ENCODE assay signal across 17 cellular contexts in the genomic region with DNA sequence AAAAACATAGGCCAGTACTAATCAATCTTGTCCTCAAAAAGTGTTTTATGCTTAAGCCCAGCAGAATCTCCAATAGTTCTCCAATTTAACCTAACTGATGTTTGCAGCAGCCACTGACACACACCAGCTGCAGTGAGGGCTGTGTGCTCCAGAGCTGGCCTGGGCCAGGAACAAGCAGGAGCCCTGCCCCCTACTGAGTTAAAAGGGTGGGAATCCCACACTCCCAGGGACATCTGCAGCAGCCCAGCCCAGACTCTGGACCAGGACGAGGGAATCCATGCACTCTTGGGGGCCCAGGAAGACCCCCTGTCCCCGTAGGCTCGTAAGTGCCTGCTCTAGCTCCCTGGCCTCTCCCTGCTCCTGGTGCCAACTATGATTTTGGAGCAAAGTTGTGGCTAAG.
DNase-seq lines count a peak whose midpoint lies in the region; ATAC-seq and TF ChIP-seq lines count a peak whose summit lies in the region.
"Had no signal": no experiment of that assay in that cellular context is flagged by ENCODE, and none has a peak within 500 bp of the region (broad histone marks: within the 10 kb centered on the region; RNA-seq: fewer than 3 reads in every experiment).

No MANE protein-coding gene starts in this region.

- no peak for TF ChIP-seq CTCF in H9 (conservative IDR thresholded peaks at IDR 0.05)

- H4K91ac ChIP-seq in H9 (ENCODE audit: insufficient read length, low read depth, low read length): no peak overlapping the region

- no CpG with 5 or more reads among the region's 3 CpGs for WGBS in H9 (ENCODE audit: extremely low coverage, insufficient read length, low lambda C conversion rate)
- 72 to 78% methylated on average over 3 of the region's 3 CpGs for WGBS in aorta, 2 donors

- no peak overlapping the region for H2BK15ac ChIP-seq in H9 (ENCODE audit: low read depth, low read length)

- no peaks in the 10 kb centered on the region for H3K27me3 Mint-ChIP-seq in H9 (ENCODE audit: low read depth)
- H3K27me3 Mint-ChIP-seq in activated T-cell treated with anti-CD3 and anti-CD28 coated beads, Interleukin-2, amount 50 U/mL, for 4 hours (ENCODE audit: low read depth): no peaks in the 10 kb centered on the region
- no peaks in the 10 kb centered on the region for H3K27me3 Mint-ChIP-seq in activated CD4-positive, alpha-beta T cell treated with anti-CD3 and anti-CD28 coated beads, Interleukin-2, amount 10 ng/mL, durations not matched to agents 24 days and 14 days
- H3K27me3 Mint-ChIP-seq: CD4-positive, alpha-beta memory T cell had no signal

- no peak overlapping the region for H3K4me3 Mint-ChIP-seq in H9
- H3K4me3 Mint-ChIP-seq in activated T-cell treated with anti-CD3 and anti-CD28 coated beads, Interleukin-2, amount 50 U/mL, for 4 hours: no peak overlapping the region
- no peak overlapping the region for H3K4me3 Mint-ChIP-seq in activated CD4-positive, alpha-beta T cell treated with anti-CD3 and anti-CD28 coated beads, Interleukin-2, amount 10 ng/mL, durations not matched to agents 24 days and 14 days
- H3K4me3 Mint-ChIP-seq: CD14-positive monocyte; CD4-positive, alpha-beta memory T cell had no signal

- H4K5ac ChIP-seq in H9 (ENCODE audit: insufficient read length, low read depth, low read length): no peak overlapping the region

- H2BK5ac ChIP-seq in H9 (ENCODE audit: insufficient read length, low read length): no peak overlapping the region

- no peak overlapping the region for H3K9ac ChIP-seq in H9 (ENCODE audit: extremely low read depth, insufficient read length, low read length)
- H3K9ac ChIP-seq: BLaER1, GM23248 had no signal

- no peak overlapping the region for H3K27ac Mint-ChIP-seq in H9
- no peak overlapping the region for H3K27ac Mint-ChIP-seq in activated CD4-positive, alpha-beta T cell treated with anti-CD3 and anti-CD28 coated beads, Interleukin-2, amount 10 ng/mL, durations not matched to agents 24 days and 14 days
- H3K27ac Mint-ChIP-seq: CD14-positive monocyte; CD4-positive, alpha-beta memory T cell had no signal

- H3K9me3 Mint-ChIP-seq in H9: peaks cover 5% of the 10 kb centered on the region in 2 experiments; a peak in 3 of 5 replicates
- peaks cover 25% of the 10 kb centered on the region for H3K9me3 Mint-ChIP-seq in activated T-cell treated with anti-CD3 and anti-CD28 coated beads, Interleukin-2, amount 50 U/mL, for 4 hours
- peaks cover 9% of the 10 kb centered on the region for H3K9me3 Mint-ChIP-seq in activated CD4-positive, alpha-beta T cell treated with anti-CD3 and anti-CD28 coated beads, Interleukin-2, amount 10 ng/mL, durations not matched to agents 24 days and 14 days

- no peaks in the 10 kb centered on the region; a peak in 2 of 7 replicates for H3K36me3 Mint-ChIP-seq in H9 (ENCODE audit: insufficient read depth in 1 of 3, low read depth in 3 of 3)
- no peaks in the 10 kb centered on the region for H3K36me3 Mint-ChIP-seq in activated T-cell treated with anti-CD3 and anti-CD28 coated beads, Interleukin-2, amount 50 U/mL, for 4 hours (ENCODE audit: insufficient read depth)
- no peaks in the 10 kb centered on the region for H3K36me3 Mint-ChIP-seq in activated CD4-positive, alpha-beta T cell treated with anti-CD3 and anti-CD28 coated beads, Interleukin-2, amount 10 ng/mL, durations not matched to agents 24 days and 14 days (ENCODE audit: low read depth)
- H3K36me3 Mint-ChIP-seq: CD14-positive monocyte; CD4-positive, alpha-beta memory T cell had no signal

- no peak overlapping the region for H3K4me2 ChIP-seq in H9 (ENCODE audit: insufficient read depth, insufficient read length, low read length)
- H3K4me2 ChIP-seq: BLaER1 had no signal

- no peaks in the 10 kb centered on the region for H3K27me3 ChIP-seq in H9 (ENCODE audit: insufficient read depth, low read length)
- no peaks in the 10 kb centered on the region for H3K27me3 ChIP-seq in aorta (ENCODE audit: control insufficient read depth in 1 of 2, insufficient read depth in 2 of 2, low read length in 1 of 2)
- H3K27me3 ChIP-seq: BLaER1 had no signal

- H3K4me3 ChIP-seq in aorta (ENCODE audit: low read length in 2 of 2): no peak overlapping the region
- H3K4me3 ChIP-seq: BLaER1, GM23248 had no signal

- H3K79me1 ChIP-seq in H9 (ENCODE audit: insufficient read depth, low read depth, low read length, poor library complexity, severe bottlenecking): no peaks in the 10 kb centered on the region

- no peak overlapping the region for H3T11ph ChIP-seq in H9 (ENCODE audit: low read length)

- no peak overlapping the region for H3K18ac ChIP-seq in H9 (ENCODE audit: insufficient read length, low read depth, low read length)

- no peaks in the 10 kb centered on the region for H3K23me2 ChIP-seq in H9 (ENCODE audit: insufficient read length, low read depth, low read length, poor library complexity, severe bottlenecking)

- no peak overlapping the region for H2AK5ac ChIP-seq in H9 (ENCODE audit: insufficient read length, low read length)

- H3K79me2 ChIP-seq in H9 (ENCODE audit: insufficient read depth, low read length): no peaks in the 10 kb centered on the region

- H2AFZ ChIP-seq in H9 (ENCODE audit: low read length): no peak overlapping the region
- H2AFZ ChIP-seq: GM23248 had no signal

- no peaks in the 10 kb centered on the region for H3K36me3 ChIP-seq in aorta (ENCODE audit: control insufficient read depth in 1 of 2, insufficient read depth in 2 of 2, low read length in 1 of 2)
- H3K36me3 ChIP-seq: BLaER1 had no signal

- H3K4me1 ChIP-seq in H9 (ENCODE audit: insufficient read depth, low read length) (no peaks in the 10 kb centered on the region), aorta (ENCODE audit: control insufficient read depth in 1 of 2, insufficient read depth in 2 of 2, low read length in 2 of 2) (no peaks in the 10 kb centered on the region)
- H3K4me1 ChIP-seq: BLaER1 had no signal

- H3K27ac ChIP-seq in H9 (ENCODE audit: insufficient read length, low read depth, low read length) (no peak overlapping the region), aorta (ENCODE audit: low read depth in 1 of 2, low read length in 2 of 2) (no peak overlapping the region)
- H3K27ac ChIP-seq: BLaER1, GM23248 had no signal

- H3K14ac ChIP-seq in H9 (ENCODE audit: insufficient read depth, low read length): no peak overlapping the region

- no peak overlapping the region for H2BK20ac ChIP-seq in H9 (ENCODE audit: low read depth, low read length, poor library complexity, severe bottlenecking)

- DNase-seq in H9 (peak; percentile 28), islet precursor cell (peak; percentile 51), sciatic nerve (ENCODE audit: low spot score) (no peak), aorta (no peak), NCI-H2107 treated with DMSO at 0.1 percent for 48 hours (lab: John Stamatoyannopoulos, UW; ENCODE audit: unreplicated experiment) (no peak)
- DNase-seq in activated T-cell treated with anti-CD3 and anti-CD28 coated beads, Interleukin-2, amount 50 U/mL, for 4 hours: no peak
- DNase-seq in activated CD4-positive, alpha-beta T cell treated with anti-CD3 and anti-CD28 coated beads, Interleukin-2, amount 10 ng/mL, durations not matched to agents 24 days and 14 days: no peak
- DNase-seq: 8988T; Calu3; CD4-positive, alpha-beta memory T cell; DMS53; DND-41; EL; GM23248; HCEC 1CT had no signal

- no peaks in the 10 kb centered on the region for H4K20me1 ChIP-seq in H9 (ENCODE audit: control insufficient read depth, insufficient read depth, insufficient read length)
- H4K20me1 ChIP-seq: BLaER1 had no signal

- intact Hi-C loops in sciatic nerve (cut with DNase I): no loop called here
- intact Hi-C loops in aorta (cut with DNase I): no loop called here
- intact Hi-C loops in activated CD4-positive, alpha-beta T cell treated with anti-CD3 and anti-CD28 coated beads, Interleukin-2, amount 10 ng/mL, durations not matched to agents 24 days and 14 days (cut with micrococcal nuclease): no loop called here

- H3K9me3 ChIP-seq in H9 (ENCODE audit: control insufficient read depth, low read depth, low read length) (no peaks in the 10 kb centered on the region), aorta (ENCODE audit: control insufficient read depth, low read length) (no peaks in the 10 kb centered on the region)

- no peak overlapping the region for H2BK12ac ChIP-seq in H9 (ENCODE audit: insufficient read length, low read depth, low read length)

- H3K4ac ChIP-seq in H9 (ENCODE audit: low read depth, low read length): no peak overlapping the region

- no peak overlapping the region for H4K8ac ChIP-seq in H9 (replicated peaks; ENCODE audit: insufficient read length, low read depth, low read length)

- H3K4me1 Mint-ChIP-seq in H9: no peaks in the 10 kb centered on the region
- H3K4me1 Mint-ChIP-seq in activated T-cell treated with anti-CD3 and anti-CD28 coated beads, Interleukin-2, amount 50 U/mL, for 4 hours (ENCODE audit: low read depth): no peaks in the 10 kb centered on the region
- no peaks in the 10 kb centered on the region for H3K4me1 Mint-ChIP-seq in activated CD4-positive, alpha-beta T cell treated with anti-CD3 and anti-CD28 coated beads, Interleukin-2, amount 10 ng/mL, durations not matched to agents 24 days and 14 days
- H3K4me1 Mint-ChIP-seq: CD14-positive monocyte; CD4-positive, alpha-beta memory T cell had no signal

- H3K56ac ChIP-seq in H9 (ENCODE audit: insufficient read length, low read depth, low read length): no peak overlapping the region

- ATAC-seq in sciatic nerve (peak; percentile 17), aorta (ENCODE audit: low FRiP score) (peak; percentile 36)
- no peak for ATAC-seq in activated T-cell treated with anti-CD3 and anti-CD28 coated beads, Interleukin-2, amount 50 U/mL, for 4 hours

- no peak overlapping the region for H3K23ac ChIP-seq in H9 (ENCODE audit: insufficient read length, low read depth, low read length)

- no peak overlapping the region for H2BK120ac ChIP-seq in H9 (ENCODE audit: low read depth, low read length, poor library complexity, severe bottlenecking)

Comparison
In these comparisons a context has a peak if more than half of its experiments do, and no peak if none do; other contexts are left out.
1. DNase-seq: peak in H9 (single experiment) and islet precursor cell (single experiment); none in sciatic nerve (single experiment), aorta (0 of 2), NCI-H2107 treated with DMSO at 0.1 percent for 48 hours (single experiment), activated T-cell treated with anti-CD3 and anti-CD28 coated beads, Interleukin-2, amount 50 U/mL, for 4 hours (single experiment) and activated CD4-positive, alpha-beta T cell treated with anti-CD3 and anti-CD28 coated beads, Interleukin-2, amount 10 ng/mL, durations not matched to agents 24 days and 14 days (single experiment).
2. ATAC-seq: peak in sciatic nerve (single experiment) and aorta (single experiment); none in activated T-cell treated with anti-CD3 and anti-CD28 coated beads, Interleukin-2, amount 50 U/mL, for 4 hours (0 of 2).